1 cellular context compared by ENCODE assay signal in genomic region chr20:43590392-43591303, GRCh38.
TF ChIP-seq lines count a peak whose summit lies in the region.

Gene IFT52 (plus strand): TSS chr20:43590937. CDS start chr20:43594699, 3,762 bp downstream.

TF ChIP-seq in HepG2, 621 proteins besides CTCF, POLR2A, EP300 and RAD21 (continued from another document and continues in another):
- TF ChIP-seq ATF4 (CRISPR knock-in tag; IDR thresholded peaks at IDR 0.05), result peak in 1 of 2 experiments; percentile 64; a peak in 2 of 4 replicates
- 0 out of 2 replicates have a peak, but pooled peaks have one; percentile 19 for TF ChIP-seq ZNF563 (CRISPR knock-in tag; IDR thresholded peaks at IDR 0.05)
- peak; percentile 88; the same call in 1 of the 2 replicates for TF ChIP-seq DMTF1 (CRISPR knock-in tag; IDR thresholded peaks at IDR 0.05)
- no peak for TF ChIP-seq CENPT (CRISPR knock-in tag; IDR thresholded peaks at IDR 0.05; ENCODE audit: low read depth)
- 0 out of 2 replicates have a peak, but pooled peaks have one; percentile 29 for TF ChIP-seq TRIM24 (CRISPR knock-in tag; IDR thresholded peaks at IDR 0.05)
- peak; percentile 90 for TF ChIP-seq ZBTB25 (CRISPR knock-in tag; IDR thresholded peaks at IDR 0.05)
- TF ChIP-seq ZNF891 (CRISPR knock-in tag; IDR thresholded peaks at IDR 0.05), result peak; percentile 89; the same call in 1 of the 2 replicates
- no peak; the same call in 1 of the 2 replicates for TF ChIP-seq ZNF747 (CRISPR knock-in tag; IDR thresholded peaks at IDR 0.05; ENCODE audit: borderline replicate concordance)
- peak; percentile 89 for TF ChIP-seq ZNF691 (CRISPR knock-in tag; IDR thresholded peaks at IDR 0.05; ENCODE audit: borderline replicate concordance, low read depth)
- TF ChIP-seq GATAD2A (CRISPR knock-in tag; IDR thresholded peaks at IDR 0.05), result peak; percentile 49; the same call in 1 of the 2 replicates
- TF ChIP-seq MTF2 (CRISPR knock-in tag; IDR thresholded peaks at IDR 0.05; ENCODE audit: borderline replicate concordance), result no peak
- TF ChIP-seq ZNF557 (CRISPR knock-in tag; IDR thresholded peaks at IDR 0.05), result 0 out of 2 replicates have a peak, but pooled peaks have one; percentile 18
- TF ChIP-seq ZNF510 (CRISPR knock-in tag; IDR thresholded peaks at IDR 0.05; ENCODE audit: low read depth), result no peak; the same call in 1 of the 2 replicates
- TF ChIP-seq ZNF264 (CRISPR knock-in tag; IDR thresholded peaks at IDR 0.05), result peak; percentile 94
- peak; percentile 60 for TF ChIP-seq MAX (IDR thresholded peaks at IDR 0.05)
- 0 out of 2 replicates have a peak, but pooled peaks have one; percentile 66 for TF ChIP-seq PCBP1 (IDR thresholded peaks at IDR 0.05; ENCODE audit: borderline replicate concordance, low read depth, low read length)
- no peak for TF ChIP-seq ZNF558 (CRISPR knock-in tag; IDR thresholded peaks at IDR 0.05; ENCODE audit: borderline replicate concordance)
- TF ChIP-seq ATF2 (CRISPR knock-in tag; IDR thresholded peaks at IDR 0.05), result peak; percentile 95
- TF ChIP-seq MXI1 (IDR thresholded peaks at IDR 0.05; ENCODE audit: borderline replicate concordance, low read depth, low read length), result peak; percentile 94; the same call in 1 of the 3 replicates
- peak; percentile 88 for TF ChIP-seq HNRNPLL (IDR thresholded peaks at IDR 0.05; ENCODE audit: low read depth, low read length, poor library complexity, severe bottlenecking)
- peak; percentile 40; the same call in 1 of the 2 replicates for TF ChIP-seq ZSCAN12 (CRISPR knock-in tag; IDR thresholded peaks at IDR 0.05)
- TF ChIP-seq KDM3A (CRISPR knock-in tag; IDR thresholded peaks at IDR 0.05; ENCODE audit: low read depth), result peak; percentile 78; the same call in 1 of the 2 replicates
- peak; percentile 94 for TF ChIP-seq ATF1 (CRISPR knock-in tag; IDR thresholded peaks at IDR 0.05)
- TF ChIP-seq IKZF5 (CRISPR knock-in tag; IDR thresholded peaks at IDR 0.05), result peak; percentile 87
- TF ChIP-seq MAF1 (CRISPR knock-in tag; IDR thresholded peaks at IDR 0.05; ENCODE audit: borderline replicate concordance), result no peak
- TF ChIP-seq GABPA (IDR thresholded peaks at IDR 0.05; ENCODE audit: low read depth, low read length), result no peak
- peak; percentile 70 for TF ChIP-seq GABPA (CRISPR knock-in tag; IDR thresholded peaks at IDR 0.05; ENCODE audit: low read depth)
- peak; percentile 20; the same call in 1 of the 2 replicates for TF ChIP-seq MLXIP (CRISPR knock-in tag; IDR thresholded peaks at IDR 0.05; ENCODE audit: borderline replicate concordance)
- peak; percentile 37; the same call in 1 of the 2 replicates for TF ChIP-seq ARID3A (IDR thresholded peaks at IDR 0.05; ENCODE audit: low read depth, low read length)
- peak; percentile 88 for TF ChIP-seq MTF1 (CRISPR knock-in tag; IDR thresholded peaks at IDR 0.05)
- peak; percentile 79; the same call in 1 of the 2 replicates for TF ChIP-seq MTERF4 (CRISPR knock-in tag; IDR thresholded peaks at IDR 0.05)
- 0 out of 2 replicates have a peak, but pooled peaks have one; percentile 18 for TF ChIP-seq SNAPC2 (CRISPR knock-in tag; IDR thresholded peaks at IDR 0.05)
- TF ChIP-seq THAP11 (CRISPR knock-in tag; IDR thresholded peaks at IDR 0.05), result peak; percentile 90
- TF ChIP-seq BRCA1 (CRISPR knock-in tag; IDR thresholded peaks at IDR 0.05), result peak; percentile 92
- TF ChIP-seq ZBTB21 (CRISPR knock-in tag; IDR thresholded peaks at IDR 0.05), result peak; percentile 33
- TF ChIP-seq ZNF781 (CRISPR knock-in tag; IDR thresholded peaks at IDR 0.05; ENCODE audit: borderline replicate concordance, not compliant biosample characterization), result peak; percentile 79
- peak; percentile 67 for TF ChIP-seq ZNF256 (CRISPR knock-in tag; conservative IDR thresholded peaks at IDR 0.05)
- TF ChIP-seq FOSL1 (CRISPR knock-in tag; IDR thresholded peaks at IDR 0.05; ENCODE audit: borderline replicate concordance), result 0 out of 2 replicates have a peak, but pooled peaks have one; percentile 35
- peak; percentile 70 for TF ChIP-seq ZFP90 (CRISPR knock-in tag; IDR thresholded peaks at IDR 0.05; ENCODE audit: borderline replicate concordance)
- peak; percentile 84 for TF ChIP-seq ZNF503 (CRISPR knock-in tag; IDR thresholded peaks at IDR 0.05)
- TF ChIP-seq ZFYVE20 (CRISPR knock-in tag; IDR thresholded peaks at IDR 0.05; ENCODE audit: borderline replicate concordance, low read depth), result 0 out of 2 replicates have a peak, but pooled peaks have one; percentile 19
- TF ChIP-seq NKX3-1 (CRISPR knock-in tag; IDR thresholded peaks at IDR 0.05), result peak; percentile 69
- TF ChIP-seq ZIK1 (CRISPR knock-in tag; IDR thresholded peaks at IDR 0.05; ENCODE audit: borderline replicate concordance, low read depth), result peak; percentile 33; the same call in 1 of the 2 replicates
- peak; percentile 7; the same call in 1 of the 2 replicates for TF ChIP-seq MAFF (IDR thresholded peaks at IDR 0.05; ENCODE audit: low read depth, low read length)
- TF ChIP-seq ZSCAN9 (CRISPR knock-in tag; IDR thresholded peaks at IDR 0.05; ENCODE audit: borderline replicate concordance), result no peak
- TF ChIP-seq ZNF598 (CRISPR knock-in tag; IDR thresholded peaks at IDR 0.05; ENCODE audit: borderline replicate concordance), result peak; percentile 99
- peak; percentile 88; the same call in 1 of the 2 replicates for TF ChIP-seq NAIF1 (CRISPR knock-in tag; IDR thresholded peaks at IDR 0.05; ENCODE audit: borderline replicate concordance)
- peak; percentile 81; the same call in 1 of the 2 replicates for TF ChIP-seq JUN (CRISPR knock-in tag; IDR thresholded peaks at IDR 0.05)
